ENCODE assay signal across 10 cellular contexts in genomic region chr11:130671801-130672700, GRCh38.
A peak's percentile ranks its signal among the peaks of the same experiment; 100 is the strongest.
DNase-seq lines count a peak whose midpoint lies in the region; ATAC-seq and TF ChIP-seq lines count a peak whose summit lies in the region.
"Had no signal": no experiment of that assay in that cellular context is flagged by ENCODE, and none has a peak within 500 bp of the region (broad histone marks: within the 10 kb centered on the region; RNA-seq: fewer than 3 reads in every experiment).

No MANE protein-coding gene starts in this region.

- intact Hi-C loops in left lung (cut with DNase I) = no loop called here

- no peak overlapping the region for H3K27ac Mint-ChIP-seq in activated T-helper 17 cell treated with anti-CD3 and anti-CD28 coated beads, Interleukin-2, amount 50 U/mL, for 72 hours

- H3K27ac ChIP-seq in left lung (peak overlapping the region; percentile 15 to 56), thoracic aorta (peak overlapping the region; percentile 57 to 96)
- H3K27ac ChIP-seq: 22Rv1 had no signal

- H3K4me1 Mint-ChIP-seq in activated T-helper 17 cell treated with anti-CD3 and anti-CD28 coated beads, Interleukin-2, amount 50 U/mL, for 72 hours = no peaks in the 10 kb centered on the region

- H3K4me3 ChIP-seq in cardiac fibroblast (replicated peaks in 1 of 2; ENCODE audit: low read depth in 2 of 2, low read length in 2 of 2) = no peak overlapping the region
- no peak overlapping the region for H3K4me3 ChIP-seq in left lung
- H3K4me3 ChIP-seq in thoracic aorta = no peak overlapping the region

- ATAC-seq in left lung = peak; percentile 81
- peak; percentile 39 for ATAC-seq in thoracic aorta (ENCODE audit: insufficient number of reproducible peaks, low FRiP score, low read depth)
- no peak for ATAC-seq in GM21528 (IDR thresholded peaks at IDR 0.05; ENCODE audit: low FRiP score, unreplicated experiment)
- ATAC-seq in activated T-helper 17 cell treated with anti-CD3 and anti-CD28 coated beads, Interleukin-2, amount 50 U/mL, for 72 hours (replicated peaks) = no peak
- no peak for ATAC-seq in GM21737 (IDR thresholded peaks at IDR 0.05; ENCODE audit: unreplicated experiment)

- no peaks in the 10 kb centered on the region for H3K4me1 ChIP-seq in left lung
- peaks cover 32 to 54% of the 10 kb centered on the region in 2 donors for H3K4me1 ChIP-seq in thoracic aorta (ENCODE audit: control insufficient read depth in 1 of 2, low read depth in 2 of 2)

- no peak for TF ChIP-seq CTCF in cardiac fibroblast (IDR thresholded peaks at IDR 0.05; ENCODE audit: low read depth, low read length)
- no peak for TF ChIP-seq CTCF in left lung (IDR thresholded peaks at IDR 0.05)
- TF ChIP-seq CTCF in thoracic aorta (IDR thresholded peaks at IDR 0.05) = no peak

- H3K36me3 ChIP-seq in left lung (no peaks in the 10 kb centered on the region), thoracic aorta (no peaks in the 10 kb centered on the region)

- DNase-seq in DMS 273 (lab: John Stamatoyannopoulos, UW; ENCODE audit: unreplicated experiment) (peak; percentile 42), DMS 273 treated with DMSO at 0.1 percent for 48 hours (lab: John Stamatoyannopoulos, UW) (no peak), cardiac fibroblast (ENCODE audit: low read depth in 2 of 2) (peak; percentile 67 to 96), left lung (peak in 1 of 2 donors; percentile 75), thoracic aorta (ENCODE audit: low spot score) (peak; percentile 75)
- DNase-seq: NCI-H1048 had no signal

- H3K9me3 ChIP-seq in left lung = no peaks in the 10 kb centered on the region
- no peaks in the 10 kb centered on the region for H3K9me3 ChIP-seq in thoracic aorta

- H3K36me3 Mint-ChIP-seq in activated T-helper 17 cell treated with anti-CD3 and anti-CD28 coated beads, Interleukin-2, amount 50 U/mL, for 72 hours (ENCODE audit: low read depth) = no peaks in the 10 kb centered on the region

- H3K27me3 Mint-ChIP-seq in activated T-helper 17 cell treated with anti-CD3 and anti-CD28 coated beads, Interleukin-2, amount 50 U/mL, for 72 hours = peaks cover 7% of the 10 kb centered on the region

- H3K27me3 ChIP-seq in left lung (no peaks in the 10 kb centered on the region), thoracic aorta (replicated peaks; ENCODE audit: insufficient read depth) (no peaks in the 10 kb centered on the region)

- H3K9me3 Mint-ChIP-seq in activated T-helper 17 cell treated with anti-CD3 and anti-CD28 coated beads, Interleukin-2, amount 50 U/mL, for 72 hours = no peaks in the 10 kb centered on the region

- no peak overlapping the region for H3K4me3 Mint-ChIP-seq in activated T-helper 17 cell treated with anti-CD3 and anti-CD28 coated beads, Interleukin-2, amount 50 U/mL, for 72 hours

Comparison
In these comparisons a context has a peak if more than half of its experiments do, and no peak if none do; other contexts are left out.
1. ATAC-seq: peak in left lung (single experiment) and thoracic aorta (single experiment); none in GM21528 (single experiment), activated T-helper 17 cell treated with anti-CD3 and anti-CD28 coated beads, Interleukin-2, amount 50 U/mL, for 72 hours (single experiment) and GM21737 (single experiment).